ENCODE assay signal across 16 cellular contexts in genomic region chr6:101832371-101832770, GRCh38.
DNase-seq lines count a peak whose midpoint lies in the region; ATAC-seq and TF ChIP-seq lines count a peak whose summit lies in the region.
"Had no signal": no experiment of that assay in that cellular context is flagged by ENCODE, and none has a peak within 500 bp of the region (broad histone marks: within the 10 kb centered on the region; RNA-seq: fewer than 3 reads in every experiment).

No MANE protein-coding gene starts in this region.

- peaks cover 7% of the 10 kb centered on the region; the same call in 2 of the 3 replicates for H3K9me3 Mint-ChIP-seq in GM23338

- no peak overlapping the region for H3K4me2 ChIP-seq in GM23338

- intact Hi-C loops in left ventricle myocardium inferior (cut with micrococcal nuclease), result no loop called here

- H3K27ac Mint-ChIP-seq in GM23338, result no peak overlapping the region
- H3K27ac Mint-ChIP-seq: CD4-positive, alpha-beta T cell; HFFc6 had no signal

- no peaks in the 10 kb centered on the region for H3K9me2 ChIP-seq in GM23338 (ENCODE audit: insufficient read depth)

- H3K27me3 ChIP-seq in GM23338 (ENCODE audit: insufficient read depth) (no peaks in the 10 kb centered on the region), left ventricle myocardium inferior (ENCODE audit: low read depth) (no peaks in the 10 kb centered on the region)
- H3K27me3 ChIP-seq: BE2C had no signal

- TF ChIP-seq CTCF in GM23338 (conservative IDR thresholded peaks at IDR 0.05; ENCODE audit: low read depth in 2 of 2), result no peak
- no peak for TF ChIP-seq CTCF in left ventricle myocardium inferior (IDR thresholded peaks at IDR 0.05; ENCODE audit: borderline replicate concordance)
- TF ChIP-seq CTCF in foreskin fibroblast (IDR thresholded peaks at IDR 0.05; ENCODE audit: low read depth, low read length), result no peak
- no peak for TF ChIP-seq CTCF in omental fat pad (IDR thresholded peaks at IDR 0.05)

- no peaks in the 10 kb centered on the region for H3F3A ChIP-seq in GM23338 (replicated peaks; ENCODE audit: low read depth)

- DNase-seq in DMS53 (lab: John Stamatoyannopoulos, UW), result peak; percentile 2
- DNase-seq in DMS53 treated with DMSO at 0.1 percent for 48 hours (lab: John Stamatoyannopoulos, UW; ENCODE audit: unreplicated experiment), result no peak
- DNase-seq in GM23338 (ENCODE audit: low spot score), result no peak
- DNase-seq in NCI-H524 treated with DMSO at 0.1 percent for 48 hours (lab: John Stamatoyannopoulos, UW), result peak; percentile 61
- peak; percentile 44 for DNase-seq in left ventricle myocardium inferior
- no peak for DNase-seq in foreskin fibroblast
- DNase-seq in HuH-7.5 (ENCODE audit: low spot score), result no peak
- DNase-seq in omental fat pad (ENCODE audit: low spot score), result no peak
- DNase-seq: BE2C; CD4-positive, alpha-beta T cell; HFFc6; KG1; NCI-H1048; NCI-H187; NCI-H510A had no signal

- H3K4me3 Mint-ChIP-seq in GM23338, result no peak overlapping the region
- H3K4me3 Mint-ChIP-seq: CD4-positive, alpha-beta T cell; HFFc6 had no signal

- H3K4me1 ChIP-seq in GM23338 (ENCODE audit: insufficient read depth) (no peaks in the 10 kb centered on the region), left ventricle myocardium inferior (no peaks in the 10 kb centered on the region)
- H3K4me1 ChIP-seq: BE2C had no signal

- H3K27ac ChIP-seq in GM23338 (ENCODE audit: low read depth), result no peak overlapping the region
- H3K27ac ChIP-seq in left ventricle myocardium inferior (replicated peaks), result no peak overlapping the region
- H3K27ac ChIP-seq: 22Rv1 had no signal

- H4K20me1 ChIP-seq in GM23338 (replicated peaks; ENCODE audit: insufficient read depth), result no peaks in the 10 kb centered on the region

- peaks cover 31% of the 10 kb centered on the region for H3K9me3 ChIP-seq in left ventricle myocardium inferior (replicated peaks)
- H3K9me3 ChIP-seq: BE2C had no signal

- H3K36me3 ChIP-seq in GM23338 (ENCODE audit: insufficient read depth) (peaks cover 3% of the 10 kb centered on the region; the same call in 1 of the 2 replicates), left ventricle myocardium inferior (no peaks in the 10 kb centered on the region)
- H3K36me3 ChIP-seq: BE2C had no signal

- no peaks in the 10 kb centered on the region for H3K79me2 ChIP-seq in GM23338 (replicated peaks; ENCODE audit: insufficient read depth)

- peaks cover 17% of the 10 kb centered on the region; the same call in 2 of the 3 replicates for H3K36me3 Mint-ChIP-seq in GM23338 (ENCODE audit: low read depth)

- peak overlapping the region; percentile 21; the same call in 1 of the 2 replicates for H2AFZ ChIP-seq in GM23338

- H3K4me1 Mint-ChIP-seq in GM23338, result no peaks in the 10 kb centered on the region

- H3K4me3 ChIP-seq in GM23338 (no peak overlapping the region), left ventricle myocardium inferior (no peak overlapping the region), foreskin fibroblast (ENCODE audit: low read depth in 1 of 2, low read length in 2 of 2) (no peak overlapping the region)

- no peaks in the 10 kb centered on the region for H3K27me3 Mint-ChIP-seq in GM23338 (ENCODE audit: insufficient read depth, low read depth, poor library complexity)
- H3K27me3 Mint-ChIP-seq: CD4-positive, alpha-beta T cell had no signal

- no peak for ATAC-seq in GM23338
- ATAC-seq in omental fat pad (ENCODE audit: low FRiP score), result no peak

TF ChIP-seq in GM23338, 12 proteins besides CTCF, POLR2A, EP300 and RAD21:
- TF ChIP-seq NANOG (IDR thresholded peaks at IDR 0.05; ENCODE audit: borderline replicate concordance) (no peak), ETS1 (IDR thresholded peaks at IDR 0.05) (no peak), JUNB (IDR thresholded peaks at IDR 0.05; ENCODE audit: unreplicated experiment) (no peak), EZH2phosphoT487 (IDR thresholded peaks at IDR 0.05; ENCODE audit: unreplicated experiment) (no peak)

Comparison
In these comparisons a context has a peak if more than half of its experiments do, and no peak if none do; other contexts are left out.
1. DNase-seq: peak in DMS53 (single experiment), NCI-H524 treated with DMSO at 0.1 percent for 48 hours (single experiment) and left ventricle myocardium inferior (single experiment); none in DMS53 treated with DMSO at 0.1 percent for 48 hours (single experiment), GM23338 (single experiment), foreskin fibroblast (0 of 2), HuH-7.5 (single experiment) and omental fat pad (single experiment).